8 cellular contexts compared by ENCODE assay signal in genomic region chr2:69742170-69742952, GRCh38. TPM values are rescaled to one million over a fixed set of nuclear protein-coding genes. Genes with fewer than 3 reads are reported as not detected.
DNase-seq lines count a peak whose midpoint lies in the region; ATAC-seq and TF ChIP-seq lines count a peak whose summit lies in the region.

No MANE protein-coding gene starts in this region.

- H3K9me3 ChIP-seq in T-helper 17 cell (ENCODE audit: control insufficient read depth, low read length, poor library complexity, severe bottlenecking) (no peaks in the 10 kb centered on the region), trophoblast cell (ENCODE audit: insufficient read depth, low read depth, low read length) (no peaks in the 10 kb centered on the region)

- H3K79me2 ChIP-seq in trophoblast cell (ENCODE audit: control insufficient read depth, insufficient read depth, low read length, poor library complexity): peaks cover 13% of the 10 kb centered on the region

- H3K27me3 Mint-ChIP-seq in T-helper 17 cell: no peaks in the 10 kb centered on the region

- H2BK5ac ChIP-seq in trophoblast cell (ENCODE audit: low read depth, low read length, poor library complexity): peak overlapping the region; percentile 58

- H3K27ac Mint-ChIP-seq in T-helper 17 cell: peak overlapping the region; percentile 89

- no peak for TF ChIP-seq CTCF in foreskin keratinocyte (conservative IDR thresholded peaks at IDR 0.05)

- H2AK5ac ChIP-seq in trophoblast cell (ENCODE audit: low read length): peak overlapping the region; percentile 22

- H2BK12ac ChIP-seq in trophoblast cell (ENCODE audit: low read length): peak overlapping the region; percentile 6

- peak overlapping the region; percentile 85 for H3K9ac ChIP-seq in trophoblast cell (ENCODE audit: low read length)

- peak; percentile 51 for DNase-seq in NCI-H82 (lab: John Stamatoyannopoulos, UW)
- no peak for DNase-seq in NCI-H82 treated with DMSO at 0.1 percent for 48 hours (lab: John Stamatoyannopoulos, UW; ENCODE audit: unreplicated experiment)
- no peak for DNase-seq in T-helper 17 cell
- peak in 1 of 2 donors; percentile 28 for DNase-seq in foreskin keratinocyte
- DNase-seq in trophoblast cell: peak in 1 of 2 donors; percentile 41
- no peak for DNase-seq in kidney glomerular epithelial cell (lab: John Stamatoyannopoulos, UW)

- peak overlapping the region; percentile 54 for H4K12ac ChIP-seq in trophoblast cell (ENCODE audit: low read depth, low read length)

- H3K79me1 ChIP-seq in trophoblast cell (ENCODE audit: low read length): peaks cover 14% of the 10 kb centered on the region

- peak overlapping the region; percentile 96 for H3K4ac ChIP-seq in trophoblast cell (ENCODE audit: low read depth, low read length)

- no peaks in the 10 kb centered on the region for H3K4me1 ChIP-seq in foreskin keratinocyte
- H3K4me1 ChIP-seq in trophoblast cell (ENCODE audit: control insufficient read depth in 1 of 2, insufficient read depth in 2 of 2, low read length in 2 of 2): peaks cover 6 to 7% of the 10 kb centered on the region in 2 experiments

- peak overlapping the region; percentile 81 for H3K18ac ChIP-seq in trophoblast cell (ENCODE audit: low read length)

- H2AFZ ChIP-seq in trophoblast cell (ENCODE audit: insufficient read depth, low read length, poor library complexity): peak overlapping the region; percentile 92

- peaks cover 3% of the 10 kb centered on the region for H3K36me3 Mint-ChIP-seq in T-helper 17 cell (ENCODE audit: low read depth)

- H3K23ac ChIP-seq in trophoblast cell (ENCODE audit: low read length): no peak overlapping the region

- H3K27me3 ChIP-seq in foreskin keratinocyte (no peaks in the 10 kb centered on the region), trophoblast cell (ENCODE audit: insufficient read depth, low read length) (no peaks in the 10 kb centered on the region)

- peak overlapping the region; percentile 93 for H3K14ac ChIP-seq in trophoblast cell (ENCODE audit: low read length)

- ATAC-seq in HG03039 (IDR thresholded peaks at IDR 0.05; ENCODE audit: unreplicated experiment) (peak; percentile 29), T-helper 17 cell (peak; percentile 48), foreskin keratinocyte (peak; percentile 14), HG03025 (IDR thresholded peaks at IDR 0.05; ENCODE audit: low FRiP score, unreplicated experiment) (no peak)

- H3K4me2 ChIP-seq in trophoblast cell (ENCODE audit: low read length): peak overlapping the region; percentile 97

- H3K4me3 ChIP-seq in trophoblast cell (ENCODE audit: low read depth, low read length): peak overlapping the region; percentile 94

- H3K4me3 Mint-ChIP-seq in T-helper 17 cell: peak overlapping the region; percentile 98

- peak overlapping the region; percentile 91 for H4K8ac ChIP-seq in trophoblast cell (ENCODE audit: low read depth, low read length)

- peaks cover 23% of the 10 kb centered on the region for H3K4me1 Mint-ChIP-seq in T-helper 17 cell

- H3K27ac ChIP-seq in foreskin keratinocyte (peak overlapping the region; percentile 92), trophoblast cell (ENCODE audit: low read depth, low read length) (peak overlapping the region; percentile 81)

- peak overlapping the region; percentile 94 for H4K91ac ChIP-seq in trophoblast cell (ENCODE audit: low read depth, low read length)

- WGBS in trophoblast cell (ENCODE audit: extremely low coverage, insufficient coverage, insufficient read length): no CpG with 5 or more reads among the region's 41 CpGs

- H3K36me3 ChIP-seq in trophoblast cell (ENCODE audit: control insufficient read depth in 1 of 2, insufficient read depth in 2 of 2, low read length in 2 of 2): peaks cover 0 to 3% of the 10 kb centered on the region in 2 experiments

- peak overlapping the region; percentile 86 for H2BK120ac ChIP-seq in trophoblast cell (ENCODE audit: insufficient read depth, low read length, poor library complexity)

RNA-seq across cellular contexts. Expression of gene ANXA4, which starts 0.4 kb away (rescaled TPM):
- 10 to 100 TPM; 11.4 to 13.4 TPM for total RNA-seq in T-helper 17 cell
- total RNA-seq in foreskin keratinocyte: 46.2 and 53.4 TPM in 2 replicates
- 91.1 and 95.1 TPM in 2 replicates for polyA plus RNA-seq in foreskin keratinocyte
- polyA plus RNA-seq in trophoblast cell (2013): 68.4 and 70.7 TPM in 2 replicates
